ENCODE assay signal across 9 cellular contexts in genomic region chr21:16533692-16534407, GRCh38.
DNase-seq lines count a peak whose midpoint lies in the region; FAIRE-seq and TF ChIP-seq lines count a peak whose summit lies in the region.
"Had no signal": no experiment of that assay in that cellular context is flagged by ENCODE, and none has a peak within 500 bp of the region (broad histone marks: within the 10 kb centered on the region; RNA-seq: fewer than 3 reads in every experiment).

No MANE protein-coding gene starts in this region.

- TF ChIP-seq POLR2A in sigmoid colon (IDR thresholded peaks at IDR 0.05): no peak

- H3K4me2 ChIP-seq in astrocyte (ENCODE audit: low read length): peak overlapping the region; percentile 85
- H3K4me2 ChIP-seq: KMS-11 had no signal

- H3K4me1 ChIP-seq in astrocyte (ENCODE audit: insufficient read depth, low read length) (peaks cover 23% of the 10 kb centered on the region), sigmoid colon (peaks cover 0 to 14% (median 9%) of the 10 kb centered on the region in 4 donors)

- FAIRE-seq in astrocyte (lab: Jason Lieb, UNC) (peak; percentile 32), HTR-8/SVneo (lab: Jason Lieb, UNC) (no peak)

- H2AFZ ChIP-seq in astrocyte (ENCODE audit: low read depth, low read length): peak overlapping the region; percentile 39

- no peaks in the 10 kb centered on the region for H3K36me3 Mint-ChIP-seq in astrocyte (ENCODE audit: low read depth, unreplicated experiment)

- 54 to 69% methylated on average over 9 of the region's 9 CpGs for WGBS in sigmoid colon, 2 donors

- peak overlapping the region; percentile 88 for H3K9ac ChIP-seq in astrocyte (ENCODE audit: low read length)
- H3K9ac ChIP-seq: KMS-11 had no signal

- H3K27me3 ChIP-seq in astrocyte (ENCODE audit: insufficient read depth, low read length) (no peaks in the 10 kb centered on the region), sigmoid colon (no peaks in the 10 kb centered on the region)

- H4K20me1 ChIP-seq in astrocyte (ENCODE audit: insufficient read depth, low read length): no peaks in the 10 kb centered on the region

- H3K4me1 Mint-ChIP-seq in astrocyte (ENCODE audit: low read depth, unreplicated experiment): peaks cover 7% of the 10 kb centered on the region

- H3K27me3 Mint-ChIP-seq in astrocyte (ENCODE audit: low read depth, unreplicated experiment): no peaks in the 10 kb centered on the region

- DNase-seq in D341Med (ENCODE audit: low spot score) (peak; percentile 36), astrocyte (ENCODE audit: low read depth) (peak; percentile 31), head of caudate nucleus (peak in 34 of 42 donors; percentile 9 to 79 (median 36)), sigmoid colon (no peak), HTR-8/SVneo (ENCODE audit: insufficient read length, low spot score) (no peak), COLO668 (lab: John Stamatoyannopoulos, UW; ENCODE audit: unreplicated experiment) (no peak), 8988T (no peak)
- DNase-seq in activated effector memory CD4-positive, alpha-beta T cell treated with anti-CD3 and anti-CD28 coated beads, Interleukin-2, amount 50 U/mL, for 16 hours: no peak

- H3K9me3 Mint-ChIP-seq in astrocyte (ENCODE audit: unreplicated experiment): peaks cover 4% of the 10 kb centered on the region

- H3K27ac ChIP-seq in astrocyte (ENCODE audit: low read depth, low read length) (peak overlapping the region; percentile 88), sigmoid colon (peak overlapping the region; percentile 75 to 79 (median 78))
- H3K27ac ChIP-seq: KMS-11 had no signal

- H3K36me3 ChIP-seq in astrocyte (ENCODE audit: insufficient read depth, low read length) (no peaks in the 10 kb centered on the region), sigmoid colon (no peaks in the 10 kb centered on the region)

- no peak for TF ChIP-seq EP300 in sigmoid colon (IDR thresholded peaks at IDR 0.05)

- no peak overlapping the region for H3K4me3 Mint-ChIP-seq in astrocyte (ENCODE audit: unreplicated experiment)

- intact Hi-C loops in head of caudate nucleus (cut with DNase I) (loop anchor here (5.0 to 10.0 kb wide), 3 partner anchors 51 to 459 kb away; no protein-coding TSS in a partner anchor), sigmoid colon (cut with DNase I) (loop anchor here (10.0 kb wide), 2 partner anchors 51 to 109 kb away; no protein-coding TSS in a partner anchor)

- no peak overlapping the region for H3K27ac Mint-ChIP-seq in astrocyte (ENCODE audit: unreplicated experiment)

- H3K9me3 ChIP-seq in astrocyte (ENCODE audit: insufficient read depth, low read depth, low read length): no peaks in the 10 kb centered on the region
- peaks cover 0 to 2% (median 0%) of the 10 kb centered on the region in 4 donors for H3K9me3 ChIP-seq in sigmoid colon

- H3K79me2 ChIP-seq in astrocyte (ENCODE audit: insufficient read depth, low read length): peaks cover 60% of the 10 kb centered on the region

- H3K4me3 ChIP-seq in astrocyte (ENCODE audit: insufficient read depth, low read depth, low read length) (peak overlapping the region; percentile 60), sigmoid colon (peak overlapping the region; percentile 21 to 42 (median 39))

- TF ChIP-seq CTCF in astrocyte (IDR thresholded peaks at IDR 0.05; ENCODE audit: insufficient read depth, low read depth, low read length): no peak
- TF ChIP-seq CTCF in sigmoid colon (IDR thresholded peaks at IDR 0.05): no peak

Comparison
In these comparisons a context has a peak if more than half of its experiments do, and no peak if none do; other contexts are left out.
1. DNase-seq: peak in D341Med (single experiment), astrocyte (single experiment) and head of caudate nucleus (34 of 42); none in sigmoid colon (single experiment), HTR-8/SVneo (single experiment), COLO668 (single experiment), activated effector memory CD4-positive, alpha-beta T cell treated with anti-CD3 and anti-CD28 coated beads, Interleukin-2, amount 50 U/mL, for 16 hours (single experiment) and 8988T (single experiment).